Comparison of ENCODE assay signal across 2 cellular contexts in the genomic region with DNA sequence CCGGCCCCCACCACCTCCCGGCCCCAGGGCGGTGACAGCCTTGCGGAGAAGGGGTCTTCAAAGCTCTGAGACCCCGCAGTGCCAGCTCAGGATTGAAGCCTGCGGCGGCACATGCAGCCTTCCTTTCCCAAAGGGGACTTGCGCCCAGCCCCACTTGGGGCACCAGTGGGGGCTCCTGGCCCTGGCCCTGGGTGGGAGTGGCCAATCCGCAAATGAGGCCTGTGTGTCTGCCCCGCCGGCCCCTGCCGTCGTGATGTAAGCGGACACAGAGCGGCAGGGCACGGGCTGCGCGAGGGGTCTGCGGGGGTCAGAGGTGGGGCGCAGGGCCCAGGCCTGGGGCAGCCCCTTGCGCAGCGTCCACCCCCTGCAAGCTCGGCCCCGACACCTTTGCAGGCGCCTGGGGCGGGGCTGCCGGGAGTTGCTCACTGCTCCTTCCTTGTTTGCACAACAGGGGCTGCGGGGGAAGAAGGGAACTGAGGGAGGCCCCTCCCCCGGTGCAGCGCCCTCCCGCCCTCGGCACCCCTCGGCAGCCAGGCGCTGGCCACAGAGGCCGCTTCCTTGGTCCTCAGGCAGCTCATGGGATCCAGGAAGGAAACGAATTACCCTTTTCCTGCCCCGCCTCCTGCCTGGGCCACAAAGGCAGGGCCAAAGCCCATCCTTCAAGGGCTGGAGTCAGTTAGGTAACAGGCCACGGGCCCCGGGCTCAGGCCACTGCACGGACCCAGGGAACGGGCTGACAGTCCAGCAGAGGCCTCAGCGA.
TF ChIP-seq lines count a peak whose summit lies in the region.

No MANE protein-coding gene starts in this region.

TF ChIP-seq in Ishikawa, 13 proteins besides CTCF, POLR2A, EP300 and RAD21:
- TF ChIP-seq NFIC (IDR thresholded peaks at IDR 0.05) = 0 out of 2 replicates have a peak, but pooled peaks have one; percentile 6
- TF ChIP-seq CREB1 (IDR thresholded peaks at IDR 0.05; ENCODE audit: low read depth) = no peak
- peak; percentile 65 for TF ChIP-seq CEBPB (IDR thresholded peaks at IDR 0.05)
- peak; percentile 41; the same call in 1 of the 2 replicates for TF ChIP-seq EGR1 (IDR thresholded peaks at IDR 0.05)
- 0 out of 2 replicates have a peak, but pooled peaks have one; percentile 7 for TF ChIP-seq TAF1 (IDR thresholded peaks at IDR 0.05; ENCODE audit: low read depth)
- TF ChIP-seq ZBTB7A (IDR thresholded peaks at IDR 0.05; ENCODE audit: low read depth) = peak; percentile 56; the same call in 1 of the 2 replicates

TF ChIP-seq in K562, 482 proteins besides CTCF, POLR2A, EP300 and RAD21 (continues in another document):
- no peak for TF ChIP-seq NR4A1 (CRISPR knock-in tag; IDR thresholded peaks at IDR 0.05)
- TF ChIP-seq NR4A1 (tag; IDR thresholded peaks at IDR 0.05) = peak; percentile 73; the same call in 1 of the 2 replicates
- peak; percentile 65 for TF ChIP-seq MTA3 (IDR thresholded peaks at IDR 0.05; ENCODE audit: borderline replicate concordance)
- TF ChIP-seq, protein P1, sequence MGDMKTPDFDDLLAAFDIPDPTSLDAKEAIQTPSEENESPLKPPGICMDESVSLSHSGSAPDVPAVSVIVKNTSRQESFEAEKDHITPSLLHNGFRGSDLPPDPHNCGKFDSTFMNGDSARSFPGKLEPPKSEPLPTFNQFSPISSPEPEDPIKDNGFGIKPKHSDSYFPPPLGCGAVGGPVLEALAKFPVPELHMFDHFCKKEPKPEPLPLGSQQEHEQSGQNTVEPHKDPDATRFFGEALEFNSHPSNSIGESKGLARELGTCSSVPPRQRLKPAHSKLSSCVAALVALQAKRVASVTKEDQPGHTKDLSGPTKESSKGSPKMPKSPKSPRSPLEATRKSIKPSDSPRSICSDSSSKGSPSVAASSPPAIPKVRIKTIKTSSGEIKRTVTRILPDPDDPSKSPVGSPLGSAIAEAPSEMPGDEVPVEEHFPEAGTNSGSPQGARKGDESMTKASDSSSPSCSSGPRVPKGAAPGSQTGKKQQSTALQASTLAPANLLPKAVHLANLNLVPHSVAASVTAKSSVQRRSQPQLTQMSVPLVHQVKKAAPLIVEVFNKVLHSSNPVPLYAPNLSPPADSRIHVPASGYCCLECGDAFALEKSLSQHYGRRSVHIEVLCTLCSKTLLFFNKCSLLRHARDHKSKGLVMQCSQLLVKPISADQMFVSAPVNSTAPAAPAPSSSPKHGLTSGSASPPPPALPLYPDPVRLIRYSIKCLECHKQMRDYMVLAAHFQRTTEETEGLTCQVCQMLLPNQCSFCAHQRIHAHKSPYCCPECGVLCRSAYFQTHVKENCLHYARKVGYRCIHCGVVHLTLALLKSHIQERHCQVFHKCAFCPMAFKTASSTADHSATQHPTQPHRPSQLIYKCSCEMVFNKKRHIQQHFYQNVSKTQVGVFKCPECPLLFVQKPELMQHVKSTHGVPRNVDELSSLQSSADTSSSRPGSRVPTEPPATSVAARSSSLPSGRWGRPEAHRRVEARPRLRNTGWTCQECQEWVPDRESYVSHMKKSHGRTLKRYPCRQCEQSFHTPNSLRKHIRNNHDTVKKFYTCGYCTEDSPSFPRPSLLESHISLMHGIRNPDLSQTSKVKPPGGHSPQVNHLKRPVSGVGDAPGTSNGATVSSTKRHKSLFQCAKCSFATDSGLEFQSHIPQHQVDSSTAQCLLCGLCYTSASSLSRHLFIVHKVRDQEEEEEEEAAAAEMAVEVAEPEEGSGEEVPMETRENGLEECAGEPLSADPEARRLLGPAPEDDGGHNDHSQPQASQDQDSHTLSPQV (IDR thresholded peaks at IDR 0.05) = peak; percentile 87
- TF ChIP-seq, protein P2, sequence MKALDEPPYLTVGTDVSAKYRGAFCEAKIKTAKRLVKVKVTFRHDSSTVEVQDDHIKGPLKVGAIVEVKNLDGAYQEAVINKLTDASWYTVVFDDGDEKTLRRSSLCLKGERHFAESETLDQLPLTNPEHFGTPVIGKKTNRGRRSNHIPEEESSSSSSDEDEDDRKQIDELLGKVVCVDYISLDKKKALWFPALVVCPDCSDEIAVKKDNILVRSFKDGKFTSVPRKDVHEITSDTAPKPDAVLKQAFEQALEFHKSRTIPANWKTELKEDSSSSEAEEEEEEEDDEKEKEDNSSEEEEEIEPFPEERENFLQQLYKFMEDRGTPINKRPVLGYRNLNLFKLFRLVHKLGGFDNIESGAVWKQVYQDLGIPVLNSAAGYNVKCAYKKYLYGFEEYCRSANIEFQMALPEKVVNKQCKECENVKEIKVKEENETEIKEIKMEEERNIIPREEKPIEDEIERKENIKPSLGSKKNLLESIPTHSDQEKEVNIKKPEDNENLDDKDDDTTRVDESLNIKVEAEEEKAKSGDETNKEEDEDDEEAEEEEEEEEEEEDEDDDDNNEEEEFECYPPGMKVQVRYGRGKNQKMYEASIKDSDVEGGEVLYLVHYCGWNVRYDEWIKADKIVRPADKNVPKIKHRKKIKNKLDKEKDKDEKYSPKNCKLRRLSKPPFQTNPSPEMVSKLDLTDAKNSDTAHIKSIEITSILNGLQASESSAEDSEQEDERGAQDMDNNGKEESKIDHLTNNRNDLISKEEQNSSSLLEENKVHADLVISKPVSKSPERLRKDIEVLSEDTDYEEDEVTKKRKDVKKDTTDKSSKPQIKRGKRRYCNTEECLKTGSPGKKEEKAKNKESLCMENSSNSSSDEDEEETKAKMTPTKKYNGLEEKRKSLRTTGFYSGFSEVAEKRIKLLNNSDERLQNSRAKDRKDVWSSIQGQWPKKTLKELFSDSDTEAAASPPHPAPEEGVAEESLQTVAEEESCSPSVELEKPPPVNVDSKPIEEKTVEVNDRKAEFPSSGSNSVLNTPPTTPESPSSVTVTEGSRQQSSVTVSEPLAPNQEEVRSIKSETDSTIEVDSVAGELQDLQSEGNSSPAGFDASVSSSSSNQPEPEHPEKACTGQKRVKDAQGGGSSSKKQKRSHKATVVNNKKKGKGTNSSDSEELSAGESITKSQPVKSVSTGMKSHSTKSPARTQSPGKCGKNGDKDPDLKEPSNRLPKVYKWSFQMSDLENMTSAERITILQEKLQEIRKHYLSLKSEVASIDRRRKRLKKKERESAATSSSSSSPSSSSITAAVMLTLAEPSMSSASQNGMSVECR (CRISPR knock-in tag; IDR thresholded peaks at IDR 0.05) = 0 out of 2 replicates have a peak, but pooled peaks have one; percentile 33
- TF ChIP-seq, protein P3, sequence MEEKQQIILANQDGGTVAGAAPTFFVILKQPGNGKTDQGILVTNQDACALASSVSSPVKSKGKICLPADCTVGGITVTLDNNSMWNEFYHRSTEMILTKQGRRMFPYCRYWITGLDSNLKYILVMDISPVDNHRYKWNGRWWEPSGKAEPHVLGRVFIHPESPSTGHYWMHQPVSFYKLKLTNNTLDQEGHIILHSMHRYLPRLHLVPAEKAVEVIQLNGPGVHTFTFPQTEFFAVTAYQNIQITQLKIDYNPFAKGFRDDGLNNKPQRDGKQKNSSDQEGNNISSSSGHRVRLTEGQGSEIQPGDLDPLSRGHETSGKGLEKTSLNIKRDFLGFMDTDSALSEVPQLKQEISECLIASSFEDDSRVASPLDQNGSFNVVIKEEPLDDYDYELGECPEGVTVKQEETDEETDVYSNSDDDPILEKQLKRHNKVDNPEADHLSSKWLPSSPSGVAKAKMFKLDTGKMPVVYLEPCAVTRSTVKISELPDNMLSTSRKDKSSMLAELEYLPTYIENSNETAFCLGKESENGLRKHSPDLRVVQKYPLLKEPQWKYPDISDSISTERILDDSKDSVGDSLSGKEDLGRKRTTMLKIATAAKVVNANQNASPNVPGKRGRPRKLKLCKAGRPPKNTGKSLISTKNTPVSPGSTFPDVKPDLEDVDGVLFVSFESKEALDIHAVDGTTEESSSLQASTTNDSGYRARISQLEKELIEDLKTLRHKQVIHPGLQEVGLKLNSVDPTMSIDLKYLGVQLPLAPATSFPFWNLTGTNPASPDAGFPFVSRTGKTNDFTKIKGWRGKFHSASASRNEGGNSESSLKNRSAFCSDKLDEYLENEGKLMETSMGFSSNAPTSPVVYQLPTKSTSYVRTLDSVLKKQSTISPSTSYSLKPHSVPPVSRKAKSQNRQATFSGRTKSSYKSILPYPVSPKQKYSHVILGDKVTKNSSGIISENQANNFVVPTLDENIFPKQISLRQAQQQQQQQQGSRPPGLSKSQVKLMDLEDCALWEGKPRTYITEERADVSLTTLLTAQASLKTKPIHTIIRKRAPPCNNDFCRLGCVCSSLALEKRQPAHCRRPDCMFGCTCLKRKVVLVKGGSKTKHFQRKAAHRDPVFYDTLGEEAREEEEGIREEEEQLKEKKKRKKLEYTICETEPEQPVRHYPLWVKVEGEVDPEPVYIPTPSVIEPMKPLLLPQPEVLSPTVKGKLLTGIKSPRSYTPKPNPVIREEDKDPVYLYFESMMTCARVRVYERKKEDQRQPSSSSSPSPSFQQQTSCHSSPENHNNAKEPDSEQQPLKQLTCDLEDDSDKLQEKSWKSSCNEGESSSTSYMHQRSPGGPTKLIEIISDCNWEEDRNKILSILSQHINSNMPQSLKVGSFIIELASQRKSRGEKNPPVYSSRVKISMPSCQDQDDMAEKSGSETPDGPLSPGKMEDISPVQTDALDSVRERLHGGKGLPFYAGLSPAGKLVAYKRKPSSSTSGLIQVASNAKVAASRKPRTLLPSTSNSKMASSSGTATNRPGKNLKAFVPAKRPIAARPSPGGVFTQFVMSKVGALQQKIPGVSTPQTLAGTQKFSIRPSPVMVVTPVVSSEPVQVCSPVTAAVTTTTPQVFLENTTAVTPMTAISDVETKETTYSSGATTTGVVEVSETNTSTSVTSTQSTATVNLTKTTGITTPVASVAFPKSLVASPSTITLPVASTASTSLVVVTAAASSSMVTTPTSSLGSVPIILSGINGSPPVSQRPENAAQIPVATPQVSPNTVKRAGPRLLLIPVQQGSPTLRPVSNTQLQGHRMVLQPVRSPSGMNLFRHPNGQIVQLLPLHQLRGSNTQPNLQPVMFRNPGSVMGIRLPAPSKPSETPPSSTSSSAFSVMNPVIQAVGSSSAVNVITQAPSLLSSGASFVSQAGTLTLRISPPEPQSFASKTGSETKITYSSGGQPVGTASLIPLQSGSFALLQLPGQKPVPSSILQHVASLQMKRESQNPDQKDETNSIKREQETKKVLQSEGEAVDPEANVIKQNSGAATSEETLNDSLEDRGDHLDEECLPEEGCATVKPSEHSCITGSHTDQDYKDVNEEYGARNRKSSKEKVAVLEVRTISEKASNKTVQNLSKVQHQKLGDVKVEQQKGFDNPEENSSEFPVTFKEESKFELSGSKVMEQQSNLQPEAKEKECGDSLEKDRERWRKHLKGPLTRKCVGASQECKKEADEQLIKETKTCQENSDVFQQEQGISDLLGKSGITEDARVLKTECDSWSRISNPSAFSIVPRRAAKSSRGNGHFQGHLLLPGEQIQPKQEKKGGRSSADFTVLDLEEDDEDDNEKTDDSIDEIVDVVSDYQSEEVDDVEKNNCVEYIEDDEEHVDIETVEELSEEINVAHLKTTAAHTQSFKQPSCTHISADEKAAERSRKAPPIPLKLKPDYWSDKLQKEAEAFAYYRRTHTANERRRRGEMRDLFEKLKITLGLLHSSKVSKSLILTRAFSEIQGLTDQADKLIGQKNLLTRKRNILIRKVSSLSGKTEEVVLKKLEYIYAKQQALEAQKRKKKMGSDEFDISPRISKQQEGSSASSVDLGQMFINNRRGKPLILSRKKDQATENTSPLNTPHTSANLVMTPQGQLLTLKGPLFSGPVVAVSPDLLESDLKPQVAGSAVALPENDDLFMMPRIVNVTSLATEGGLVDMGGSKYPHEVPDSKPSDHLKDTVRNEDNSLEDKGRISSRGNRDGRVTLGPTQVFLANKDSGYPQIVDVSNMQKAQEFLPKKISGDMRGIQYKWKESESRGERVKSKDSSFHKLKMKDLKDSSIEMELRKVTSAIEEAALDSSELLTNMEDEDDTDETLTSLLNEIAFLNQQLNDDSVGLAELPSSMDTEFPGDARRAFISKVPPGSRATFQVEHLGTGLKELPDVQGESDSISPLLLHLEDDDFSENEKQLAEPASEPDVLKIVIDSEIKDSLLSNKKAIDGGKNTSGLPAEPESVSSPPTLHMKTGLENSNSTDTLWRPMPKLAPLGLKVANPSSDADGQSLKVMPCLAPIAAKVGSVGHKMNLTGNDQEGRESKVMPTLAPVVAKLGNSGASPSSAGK (IDR thresholded peaks at IDR 0.05) = peak; percentile 64; the same call in 1 of the 2 replicates
- TF ChIP-seq PHF20 (IDR thresholded peaks at IDR 0.05; ENCODE audit: partially characterized antibody) = peak; percentile 14
- peak; percentile 75; the same call in 1 of the 2 replicates for TF ChIP-seq HDGF (IDR thresholded peaks at IDR 0.05)
- TF ChIP-seq, protein P4, sequence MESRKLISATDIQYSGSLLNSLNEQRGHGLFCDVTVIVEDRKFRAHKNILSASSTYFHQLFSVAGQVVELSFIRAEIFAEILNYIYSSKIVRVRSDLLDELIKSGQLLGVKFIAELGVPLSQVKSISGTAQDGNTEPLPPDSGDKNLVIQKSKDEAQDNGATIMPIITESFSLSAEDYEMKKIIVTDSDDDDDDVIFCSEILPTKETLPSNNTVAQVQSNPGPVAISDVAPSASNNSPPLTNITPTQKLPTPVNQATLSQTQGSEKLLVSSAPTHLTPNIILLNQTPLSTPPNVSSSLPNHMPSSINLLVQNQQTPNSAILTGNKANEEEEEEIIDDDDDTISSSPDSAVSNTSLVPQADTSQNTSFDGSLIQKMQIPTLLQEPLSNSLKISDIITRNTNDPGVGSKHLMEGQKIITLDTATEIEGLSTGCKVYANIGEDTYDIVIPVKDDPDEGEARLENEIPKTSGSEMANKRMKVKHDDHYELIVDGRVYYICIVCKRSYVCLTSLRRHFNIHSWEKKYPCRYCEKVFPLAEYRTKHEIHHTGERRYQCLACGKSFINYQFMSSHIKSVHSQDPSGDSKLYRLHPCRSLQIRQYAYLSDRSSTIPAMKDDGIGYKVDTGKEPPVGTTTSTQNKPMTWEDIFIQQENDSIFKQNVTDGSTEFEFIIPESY (CRISPR knock-in tag; IDR thresholded peaks at IDR 0.05) = 0 out of 2 replicates have a peak, but pooled peaks have one; percentile 9
- peak; percentile 35; the same call in 1 of the 2 replicates for TF ChIP-seq ZBTB17 (CRISPR knock-in tag; IDR thresholded peaks at IDR 0.05)
- TF ChIP-seq, protein P5, sequence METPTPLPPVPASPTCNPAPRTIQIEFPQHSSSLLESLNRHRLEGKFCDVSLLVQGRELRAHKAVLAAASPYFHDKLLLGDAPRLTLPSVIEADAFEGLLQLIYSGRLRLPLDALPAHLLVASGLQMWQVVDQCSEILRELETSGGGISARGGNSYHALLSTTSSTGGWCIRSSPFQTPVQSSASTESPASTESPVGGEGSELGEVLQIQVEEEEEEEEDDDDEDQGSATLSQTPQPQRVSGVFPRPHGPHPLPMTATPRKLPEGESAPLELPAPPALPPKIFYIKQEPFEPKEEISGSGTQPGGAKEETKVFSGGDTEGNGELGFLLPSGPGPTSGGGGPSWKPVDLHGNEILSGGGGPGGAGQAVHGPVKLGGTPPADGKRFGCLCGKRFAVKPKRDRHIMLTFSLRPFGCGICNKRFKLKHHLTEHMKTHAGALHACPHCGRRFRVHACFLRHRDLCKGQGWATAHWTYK (CRISPR knock-in tag; IDR thresholded peaks at IDR 0.05) = peak; percentile 76
- peak; percentile 52; the same call in 1 of the 2 replicates for TF ChIP-seq PHF8 (IDR thresholded peaks at IDR 0.05; ENCODE audit: borderline replicate concordance, low read length)
- peak; percentile 39; the same call in 1 of the 2 replicates for TF ChIP-seq RB1 (IDR thresholded peaks at IDR 0.05; ENCODE audit: low read depth)
- peak; percentile 18 for TF ChIP-seq CCNT2 (IDR thresholded peaks at IDR 0.05; ENCODE audit: borderline replicate concordance, extremely low read depth, insufficient read length, low read depth, low read length)
- peak; percentile 54 for TF ChIP-seq BRD9 (IDR thresholded peaks at IDR 0.05; ENCODE audit: low read depth, partially characterized antibody)
- TF ChIP-seq SRF (CRISPR knock-in tag; IDR thresholded peaks at IDR 0.05) = peak in 1 of 2 experiments; percentile 55; a peak in 1 of 4 replicates
- peak in 1 of 2 experiments; percentile 44; a peak in 2 of 4 replicates for TF ChIP-seq HDAC1 (IDR thresholded peaks at IDR 0.05)
- TF ChIP-seq FUS (optimal IDR thresholded peaks at IDR 0.05; ENCODE audit: low read depth, low read length) = no peak
- TF ChIP-seq MAZ (CRISPR knock-in tag; conservative IDR thresholded peaks at IDR 0.05 in 1 of 2, IDR thresholded peaks at IDR 0.05 in 1 of 2) = peak; percentile 10 to 72
